In genomic region chr18:22195052-22195451, GRCh38 we compare ENCODE assay signal across 16 cellular contexts. TPM values are rescaled to one million over a fixed set of nuclear protein-coding genes. Genes with fewer than 3 reads are reported as not detected.
DNase-seq lines count a peak whose midpoint lies in the region; ATAC-seq and TF ChIP-seq lines count a peak whose summit lies in the region.
"Had no signal": no experiment of that assay in that cellular context is flagged by ENCODE, and none has a peak within 500 bp of the region (broad histone marks: within the 10 kb centered on the region; RNA-seq: fewer than 3 reads in every experiment).

No MANE protein-coding gene starts in this region.

- peak overlapping the region; percentile 11 to 100 (median 81) for H3K27ac ChIP-seq in heart left ventricle
- H3K27ac ChIP-seq in right cardiac atrium (ENCODE audit: low read length): peak overlapping the region; percentile 68
- H3K27ac ChIP-seq: BLaER1 treated with 17β-estradiol and CSF1 and Interleukin-3, amounts not matched to agents 10 nM and 100 nM had no signal

- H3K27me3 ChIP-seq in heart left ventricle: no peaks in the 10 kb centered on the region
- H3K27me3 ChIP-seq in right cardiac atrium (ENCODE audit: control insufficient read depth, insufficient read depth): no peaks in the 10 kb centered on the region
- H3K27me3 ChIP-seq: BLaER1 treated with 17β-estradiol and CSF1 and Interleukin-3, amounts not matched to agents 10 nM and 100 nM had no signal

- H3K4me1 Mint-ChIP-seq in progenitor cell of endocrine pancreas (ENCODE audit: low read depth): peaks cover 55% of the 10 kb centered on the region
- no peaks in the 10 kb centered on the region for H3K4me1 Mint-ChIP-seq in activated naive CD4-positive, alpha-beta T cell treated with anti-CD3 and anti-CD28 coated beads, Interleukin-2, amount 10 ng/mL, durations not matched to agents 7 days and 5 days
- no peaks in the 10 kb centered on the region for H3K4me1 Mint-ChIP-seq in T-cell

- H3K27ac Mint-ChIP-seq in progenitor cell of endocrine pancreas (peak overlapping the region; percentile 92), T-cell (no peak overlapping the region)
- no peak overlapping the region for H3K27ac Mint-ChIP-seq in activated naive CD4-positive, alpha-beta T cell treated with anti-CD3 and anti-CD28 coated beads, Interleukin-2, amount 10 ng/mL, durations not matched to agents 7 days and 5 days

- CTCF ChIA-PET in activated naive CD4-positive, alpha-beta T cell treated with anti-CD3 and anti-CD28 coated beads, Interleukin-2, amount 10 ng/mL, durations not matched to agents 7 days and 5 days (lab: Charles Lee): no interaction called here
- CTCF ChIA-PET in T-cell (lab: Charles Lee): no interaction called here

- TF ChIP-seq POLR2A in heart left ventricle (IDR thresholded peaks at IDR 0.05): no peak

- H3K9me3 ChIP-seq in heart left ventricle (no peaks in the 10 kb centered on the region), right cardiac atrium (ENCODE audit: control insufficient read depth, low read length) (no peaks in the 10 kb centered on the region)
- H3K9me3 ChIP-seq: BLaER1 treated with 17β-estradiol and CSF1 and Interleukin-3, amounts not matched to agents 10 nM and 100 nM had no signal

- TF ChIP-seq CTCF in heart left ventricle (IDR thresholded peaks at IDR 0.05): no peak
- no peak for TF ChIP-seq CTCF in progenitor cell of endocrine pancreas (IDR thresholded peaks at IDR 0.05; ENCODE audit: unreplicated experiment)

- WGBS in heart left ventricle, 4 donors: 45 to 69% (median 59%) methylated on average over 11 of the region's 11 CpGs
- 45% methylated on average over 11 of the region's 11 CpGs for WGBS in right cardiac atrium

- DNase-seq in heart left ventricle: no peak
- no peak for DNase-seq in cardiac septum (ENCODE audit: low spot score)
- DNase-seq in right cardiac atrium: peak in 1 of 3 donors; percentile 55
- DNase-seq in progenitor cell of endocrine pancreas (ENCODE audit: low spot score, unreplicated experiment): no peak
- DNase-seq in activated naive CD4-positive, alpha-beta T cell treated with anti-CD3 and anti-CD28 coated beads, Interleukin-2, amount 10 ng/mL, durations not matched to agents 7 days and 5 days: no peak
- DNase-seq in stimulated activated CD4-positive, alpha-beta T cell treated with anti-CD3 and anti-CD28 coated beads, Interleukin-15, amount 100 ng/mL, for 24 hours: no peak
- no peak for DNase-seq in T-cell
- DNase-seq: 8988T, HCEC 1CT, Kasumi-1, NCI-H1930, NCI-H2171, NCI-H446 treated with DMSO at 0.1 percent for 48 hours, NCI-H748 treated with DMSO at 0.1 percent for 48 hours had no signal

- H3K4me3 ChIP-seq in heart left ventricle (no peak overlapping the region), right cardiac atrium (ENCODE audit: low read length) (no peak overlapping the region)
- H3K4me3 ChIP-seq: BLaER1 treated with 17β-estradiol and CSF1 and Interleukin-3, amounts not matched to agents 10 nM and 100 nM had no signal

- H3K9me3 Mint-ChIP-seq in progenitor cell of endocrine pancreas (ENCODE audit: low read depth) (no peaks in the 10 kb centered on the region), T-cell (no peaks in the 10 kb centered on the region)
- H3K9me3 Mint-ChIP-seq in activated naive CD4-positive, alpha-beta T cell treated with anti-CD3 and anti-CD28 coated beads, Interleukin-2, amount 10 ng/mL, durations not matched to agents 7 days and 5 days: no peaks in the 10 kb centered on the region

- POLR2A ChIA-PET in T-cell (lab: Charles Lee): no interaction called here

- peaks cover 8 to 96% (median 65%) of the 10 kb centered on the region in 12 donors for H3K4me1 ChIP-seq in heart left ventricle
- H3K4me1 ChIP-seq in right cardiac atrium (ENCODE audit: control insufficient read depth, insufficient read depth, low read length): peaks cover 17% of the 10 kb centered on the region

- H3K27me3 Mint-ChIP-seq in progenitor cell of endocrine pancreas (no peaks in the 10 kb centered on the region), T-cell (peaks cover 22 to 31% of the 10 kb centered on the region in 2 donors)
- peaks cover 13% of the 10 kb centered on the region for H3K27me3 Mint-ChIP-seq in activated naive CD4-positive, alpha-beta T cell treated with anti-CD3 and anti-CD28 coated beads, Interleukin-2, amount 10 ng/mL, durations not matched to agents 7 days and 5 days

- H3K4me3 Mint-ChIP-seq in progenitor cell of endocrine pancreas (ENCODE audit: low read depth) (no peak overlapping the region), T-cell (no peak overlapping the region)
- no peak overlapping the region for H3K4me3 Mint-ChIP-seq in activated naive CD4-positive, alpha-beta T cell treated with anti-CD3 and anti-CD28 coated beads, Interleukin-2, amount 10 ng/mL, durations not matched to agents 7 days and 5 days

- peaks cover 0 to 58% (median 3%) of the 10 kb centered on the region in 9 donors for H3K36me3 ChIP-seq in heart left ventricle

- intact Hi-C loops in heart left ventricle (cut with DNase I): loop anchor here in 1 of 10 donors (10.0 kb wide), 1 partner anchor 150 kb away; no protein-coding TSS in a partner anchor
- intact Hi-C loops in cardiac septum (cut with DNase I): loop anchor here (2.0 kb wide), 1 partner anchor 72 kb away; no protein-coding TSS in a partner anchor
- intact Hi-C loops in right cardiac atrium (cut with DNase I): loop anchor here in 1 of 4 donors (10.0 kb wide), 1 partner anchor 260 kb away; no protein-coding TSS in a partner anchor

- ATAC-seq in heart left ventricle (no peak), right cardiac atrium (no peak), T-cell (replicated peaks in 1 of 4) (no peak), GM18909 (IDR thresholded peaks at IDR 0.05; ENCODE audit: poor library complexity, unreplicated experiment) (no peak)

- H3K36me3 Mint-ChIP-seq in progenitor cell of endocrine pancreas (ENCODE audit: insufficient read depth) (peaks cover 32% of the 10 kb centered on the region), T-cell (no peaks in the 10 kb centered on the region)
- H3K36me3 Mint-ChIP-seq in activated naive CD4-positive, alpha-beta T cell treated with anti-CD3 and anti-CD28 coated beads, Interleukin-2, amount 10 ng/mL, durations not matched to agents 7 days and 5 days: no peaks in the 10 kb centered on the region

RNA-seq across cellular contexts. Expression of gene GATA6, which starts 25.7 kb away (rescaled TPM):
- total RNA-seq in heart left ventricle: 10 to 100 TPM; 44.9 to 97.7 (median 76.3) TPM
- 10 to 100 TPM; 42.1 to 52.6 TPM for polyA plus RNA-seq in heart left ventricle
- 76.2 TPM for total RNA-seq in cardiac septum
- total RNA-seq in right cardiac atrium: 10 to 100 TPM; 63.2 to 85.8 (median 77.9) TPM
- polyA plus RNA-seq in right cardiac atrium: 52.4 TPM
- 112 and 114 TPM in 2 replicates for total RNA-seq in progenitor cell of endocrine pancreas
- under 1 TPM; 0.13 to 0.96 (median 0.59) TPM for total RNA-seq in T-cell

Comparison
In these comparisons a context has a peak if more than half of its experiments do, and no peak if none do; other contexts are left out.
1. RNA of gene GATA6, which starts 25.7 kb away (total RNA-seq): 112 to 114 TPM in progenitor cell of endocrine pancreas, 63.2 to 85.8 TPM in right cardiac atrium, 44.9 to 97.7 TPM in heart left ventricle and 76.2 TPM in cardiac septum (single experiment); 0.13 to 0.96 TPM in T-cell; every median in the first group is over 10 times any median in the second.